2 cellular contexts compared by ENCODE assay signal in genomic region chr7:898460-898854, GRCh38.
TF ChIP-seq lines count a peak whose summit lies in the region.

No MANE protein-coding gene starts in this region.

TF ChIP-seq in HepG2, 621 proteins besides CTCF, POLR2A, EP300 and RAD21:
- TF ChIP-seq RBFOX2 (IDR thresholded peaks at IDR 0.05; ENCODE audit: low read depth, low read length) (0 out of 2 replicates have a peak, but pooled peaks have one; percentile 13), ETV6 (CRISPR knock-in tag; conservative IDR thresholded peaks at IDR 0.05) (no peak), FOXC1 (CRISPR knock-in tag; IDR thresholded peaks at IDR 0.05; ENCODE audit: borderline replicate concordance) (no peak), ZSCAN30 (CRISPR knock-in tag; IDR thresholded peaks at IDR 0.05) (no peak), AGO2 (optimal IDR thresholded peaks at IDR 0.05; ENCODE audit: low read depth, low read length) (peak; percentile 85)

TF ChIP-seq in WTC11, 78 proteins besides CTCF, POLR2A, EP300 and RAD21:
- TF ChIP-seq SOX15 (CRISPR knock-in tag; IDR thresholded peaks at IDR 0.05), result no peak
- 0 out of 2 replicates have a peak, but pooled peaks have one; percentile 12 for TF ChIP-seq TCF7 (CRISPR knock-in tag; IDR thresholded peaks at IDR 0.05; ENCODE audit: low read depth)
- TF ChIP-seq ZNF317 (CRISPR knock-in tag; IDR thresholded peaks at IDR 0.05; ENCODE audit: borderline replicate concordance, low read depth), result no peak
- TF ChIP-seq NFE2L1 (CRISPR knock-in tag; IDR thresholded peaks at IDR 0.05), result no peak
- TF ChIP-seq IRF2 (CRISPR knock-in tag; IDR thresholded peaks at IDR 0.05; ENCODE audit: borderline replicate concordance, low read depth), result peak; percentile 6; the same call in 1 of the 2 replicates
- no peak for TF ChIP-seq ZNF396 (CRISPR knock-in tag; IDR thresholded peaks at IDR 0.05; ENCODE audit: borderline replicate concordance)
TF ChIP-seq in WTC11: peak in this region for 2.
